ENCODE assay signal across 15 cellular contexts in genomic region chr22:48929276-48929790, GRCh38.
"Had no signal": no experiment of that assay in that cellular context is flagged by ENCODE, and none has a peak within 500 bp of the region (broad histone marks: within the 10 kb centered on the region; RNA-seq: fewer than 3 reads in every experiment).

No MANE protein-coding gene starts in this region.

- H3K4me3 ChIP-seq: ascending aorta, prostate gland had no signal

- H3K4me1 Mint-ChIP-seq: activated naive CD8-positive, alpha-beta T cell treated with anti-CD3 and anti-CD28 coated beads, Interleukin-2, amount 50 U/mL, for 24 hours had no signal

- H3K9me3 ChIP-seq: ascending aorta, neutrophil, prostate gland had no signal

- H3K27ac Mint-ChIP-seq: activated naive CD8-positive, alpha-beta T cell treated with anti-CD3 and anti-CD28 coated beads, Interleukin-2, amount 50 U/mL, for 24 hours; activated T-cell treated with anti-CD3 and anti-CD28 coated beads, Interleukin-2, amount 50 U/mL, for 72 hours had no signal

- H3K4me1 ChIP-seq: ascending aorta, prostate gland had no signal

- H3K4me3 Mint-ChIP-seq: activated naive CD8-positive, alpha-beta T cell treated with anti-CD3 and anti-CD28 coated beads, Interleukin-2, amount 50 U/mL, for 24 hours; activated T-cell treated with anti-CD3 and anti-CD28 coated beads, Interleukin-2, amount 50 U/mL, for 72 hours; naive thymus-derived CD4-positive, alpha-beta T cell had no signal

- H3K36me3 ChIP-seq: ascending aorta, neutrophil, prostate gland had no signal

- H3K27ac ChIP-seq: ascending aorta, neutrophil, prostate gland had no signal

- DNase-seq: activated CD4-positive, alpha-beta T cell treated with anti-CD3 and anti-CD28 coated beads, Interleukin-2, amount 50 U/mL, for 1 hour; activated CD4-positive, CD25-positive, alpha-beta regulatory T cell; activated naive CD4-positive, alpha-beta T cell treated with Interleukin-2 at 50 U/mL for 16 hours; activated naive CD8-positive, alpha-beta T cell treated with anti-CD3 and anti-CD28 coated beads, Interleukin-2, amount 50 U/mL, for 24 hours; activated T-cell treated with anti-CD3 and anti-CD28 coated beads, Interleukin-2, amount 50 U/mL, for 72 hours; effector CD4-positive, alpha-beta T cell; foreskin melanocyte; mammary epithelial cell; naive thymus-derived CD4-positive, alpha-beta T cell; stimulated activated CD4-positive, alpha-beta T cell treated with anti-CD3 and anti-CD28 coated beads, Interleukin-4, amount 100 ng/mL, for 1 hour; stimulated activated CD8-positive, alpha-beta memory T cell treated with anti-CD3 and anti-CD28 coated beads, Interleukin-4, amount 100 ng/mL, for 48 hours; stimulated activated naive CD8-positive, alpha-beta T cell treated with anti-CD3 and anti-CD28 coated beads, Interleukin-15, Interleukin-2, amounts not matched to agents 100 U/mL and 50 U/mL, for 24 hours had no signal

- H3K36me3 Mint-ChIP-seq: naive thymus-derived CD4-positive, alpha-beta T cell had no signal

- H3K27me3 ChIP-seq: ascending aorta, neutrophil had no signal

- ATAC-seq: activated naive CD8-positive, alpha-beta T cell treated with anti-CD3 and anti-CD28 coated beads, Interleukin-2, amount 50 U/mL, for 24 hours; activated T-cell treated with anti-CD3 and anti-CD28 coated beads, Interleukin-2, amount 50 U/mL, for 72 hours; naive thymus-derived CD4-positive, alpha-beta T cell; stimulated activated naive CD8-positive, alpha-beta T cell treated with anti-CD3 and anti-CD28 coated beads, Interleukin-15, Interleukin-2, amounts not matched to agents 100 U/mL and 50 U/mL, for 24 hours had no signal
